In the genomic region with DNA sequence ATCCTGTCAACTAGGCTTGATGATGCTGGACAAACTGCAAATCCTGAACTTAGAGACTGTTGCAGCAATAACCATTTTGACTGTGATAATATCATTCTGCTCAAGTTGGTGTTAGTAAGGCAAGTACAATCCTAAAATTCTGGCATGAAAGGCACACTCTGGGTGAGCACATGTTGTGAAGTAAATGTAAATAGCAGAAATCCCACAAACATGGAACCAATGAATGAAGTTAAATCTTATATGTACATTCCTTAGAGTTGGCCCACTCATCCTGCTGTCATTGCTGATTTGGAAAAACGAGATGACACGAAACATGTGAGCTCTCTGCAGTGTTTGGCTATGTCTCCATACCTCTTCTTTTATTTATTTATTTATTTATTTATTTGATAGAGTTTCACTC, we compare ENCODE assay signal across 14 cellular contexts. TPM values are rescaled to one million over a fixed set of nuclear protein-coding genes. Genes with fewer than 3 reads are reported as not detected.
"Had no signal": no experiment of that assay in that cellular context is flagged by ENCODE, and none has a peak within 500 bp of the region (broad histone marks: within the 10 kb centered on the region; RNA-seq: fewer than 3 reads in every experiment).

No MANE protein-coding gene starts in this region.

- H2AFZ ChIP-seq: parathyroid adenoma had no signal

- H3K27ac Mint-ChIP-seq: activated CD8-positive, alpha-beta T cell treated with anti-CD3 and anti-CD28 coated beads, Interleukin-2, amount 10 ng/mL, durations not matched to agents 7 days and 5 days; activated naive CD8-positive, alpha-beta T cell treated with anti-CD3 and anti-CD28 coated beads, Interleukin-2, amount 50 U/mL, for 24 hours; stimulated activated effector memory CD8-positive, alpha-beta T cell treated with anti-CD3 and anti-CD28 coated beads, Interleukin-12 subunit alpha, Interleukin-12 subunit beta, amount 100 ng/mL, for 72 hours had no signal

- H3K27me3 ChIP-seq: tibial artery, vagina had no signal

- H3K27ac ChIP-seq: lower lobe of right lung, parathyroid adenoma, tibial artery, vagina had no signal

- DNase-seq: activated CD4-positive, alpha-beta T cell treated with anti-CD3 and anti-CD28 coated beads for 4 hours; activated CD8-positive, alpha-beta memory T cell treated with anti-CD3 and anti-CD28 coated beads, Interleukin-2, amount 50 U/mL, for 48 hours; activated CD8-positive, alpha-beta T cell treated with anti-CD3 and anti-CD28 coated beads, Interleukin-2, amount 10 ng/mL, durations not matched to agents 7 days and 5 days; activated naive CD8-positive, alpha-beta T cell treated with anti-CD3 and anti-CD28 coated beads, Interleukin-2, amount 50 U/mL, for 24 hours; effector CD4-positive, alpha-beta T cell; glutamatergic neuron; left cardiac atrium; lower lobe of right lung; midbrain; tibial artery had no signal

- H3K4me3 ChIP-seq: lower lobe of right lung, tibial artery, vagina had no signal

- H3K36me3 ChIP-seq: lower lobe of right lung, tibial artery, vagina had no signal

- H3K4me3 Mint-ChIP-seq: activated CD8-positive, alpha-beta T cell treated with anti-CD3 and anti-CD28 coated beads, Interleukin-2, amount 10 ng/mL, durations not matched to agents 7 days and 5 days; activated naive CD8-positive, alpha-beta T cell treated with anti-CD3 and anti-CD28 coated beads, Interleukin-2, amount 50 U/mL, for 24 hours; stimulated activated effector memory CD8-positive, alpha-beta T cell treated with anti-CD3 and anti-CD28 coated beads, Interleukin-12 subunit alpha, Interleukin-12 subunit beta, amount 100 ng/mL, for 72 hours had no signal

- H3K4me1 Mint-ChIP-seq: activated naive CD8-positive, alpha-beta T cell treated with anti-CD3 and anti-CD28 coated beads, Interleukin-2, amount 50 U/mL, for 24 hours had no signal

- ATAC-seq: activated CD8-positive, alpha-beta T cell treated with anti-CD3 and anti-CD28 coated beads, Interleukin-2, amount 10 ng/mL, durations not matched to agents 7 days and 5 days; activated naive CD8-positive, alpha-beta T cell treated with anti-CD3 and anti-CD28 coated beads, Interleukin-2, amount 50 U/mL, for 24 hours; left cardiac atrium; lower lobe of right lung; stimulated activated effector memory CD8-positive, alpha-beta T cell treated with anti-CD3 and anti-CD28 coated beads, Interleukin-12 subunit alpha, Interleukin-12 subunit beta, amount 100 ng/mL, for 72 hours had no signal

- H3K36me3 Mint-ChIP-seq: stimulated activated effector memory CD8-positive, alpha-beta T cell treated with anti-CD3 and anti-CD28 coated beads, Interleukin-12 subunit alpha, Interleukin-12 subunit beta, amount 100 ng/mL, for 72 hours had no signal

- H3K9me3 Mint-ChIP-seq: activated naive CD8-positive, alpha-beta T cell treated with anti-CD3 and anti-CD28 coated beads, Interleukin-2, amount 50 U/mL, for 24 hours; stimulated activated effector memory CD8-positive, alpha-beta T cell treated with anti-CD3 and anti-CD28 coated beads, Interleukin-12 subunit alpha, Interleukin-12 subunit beta, amount 100 ng/mL, for 72 hours had no signal

- H3K27me3 Mint-ChIP-seq: activated naive CD8-positive, alpha-beta T cell treated with anti-CD3 and anti-CD28 coated beads, Interleukin-2, amount 50 U/mL, for 24 hours had no signal

- H3K4me1 ChIP-seq: lower lobe of right lung, parathyroid adenoma, tibial artery, vagina had no signal

RNA-seq across cellular contexts. Expression of a gene that starts 21.0 kb away (rescaled TPM):
- total RNA-seq: endothelial cell of umbilical vein had no signal
- polyA plus RNA-seq: endothelial cell of umbilical vein had no signal
